ENCODE assay signal across 1 cellular context in genomic region chr9:137086531-137087408, GRCh38.
TF ChIP-seq lines count a peak whose summit lies in the region.

Gene MAN1B1, plus strand, starts transcription at chr9:137086985. Its CDS starts 15 bp downstream, at chr9:137087000.

TF ChIP-seq in HepG2, 621 proteins besides CTCF, POLR2A, EP300 and RAD21 (continued from another document and continues in another):
- TF ChIP-seq CCAR2 (optimal IDR thresholded peaks at IDR 0.05; ENCODE audit: low read depth, low read length) (no peak), THAP9 (CRISPR knock-in tag; IDR thresholded peaks at IDR 0.05; ENCODE audit: borderline replicate concordance) (no peak), ATM (IDR thresholded peaks at IDR 0.05; ENCODE audit: borderline replicate concordance) (no peak), ZBTB39 (CRISPR knock-in tag; IDR thresholded peaks at IDR 0.05) (peak; percentile 35; the same call in 1 of the 2 replicates), MXD4 (CRISPR knock-in tag; IDR thresholded peaks at IDR 0.05) (peak; percentile 99), NR2C2 (CRISPR knock-in tag; IDR thresholded peaks at IDR 0.05; ENCODE audit: borderline replicate concordance) (peak; percentile 50; the same call in 1 of the 2 replicates), SNAPC2 (CRISPR knock-in tag; IDR thresholded peaks at IDR 0.05) (no peak), ZNF839 (CRISPR knock-in tag; IDR thresholded peaks at IDR 0.05; ENCODE audit: borderline replicate concordance) (no peak), KDM2A (CRISPR knock-in tag; IDR thresholded peaks at IDR 0.05; ENCODE audit: borderline replicate concordance, low read depth) (peak; percentile 72), ZNF280B (CRISPR knock-in tag; IDR thresholded peaks at IDR 0.05; ENCODE audit: borderline replicate concordance) (no peak), ZNF746 (CRISPR knock-in tag; IDR thresholded peaks at IDR 0.05) (no peak; the same call in 1 of the 2 replicates), UBTF (CRISPR knock-in tag; IDR thresholded peaks at IDR 0.05) (peak; percentile 86), ZNF232 (CRISPR knock-in tag; IDR thresholded peaks at IDR 0.05; ENCODE audit: borderline replicate concordance) (peak; percentile 14; the same call in 1 of the 2 replicates), TRAFD1 (CRISPR knock-in tag; IDR thresholded peaks at IDR 0.05; ENCODE audit: borderline replicate concordance) (no peak; the same call in 1 of the 2 replicates), ZSCAN30 (CRISPR knock-in tag; IDR thresholded peaks at IDR 0.05) (no peak), ZNF350 (CRISPR knock-in tag; IDR thresholded peaks at IDR 0.05; ENCODE audit: borderline replicate concordance, low read depth) (peak; percentile 54; the same call in 1 of the 2 replicates), ZNF574 (CRISPR knock-in tag; IDR thresholded peaks at IDR 0.05) (peak; percentile 60; the same call in 1 of the 2 replicates), ARNTL (CRISPR knock-in tag; IDR thresholded peaks at IDR 0.05) (peak; percentile 92), PTBP1 (IDR thresholded peaks at IDR 0.05; ENCODE audit: low read depth, low read length, poor library complexity, severe bottlenecking) (no peak), HMGA1 (CRISPR knock-in tag; conservative IDR thresholded peaks at IDR 0.05) (no peak), ZNF556 (CRISPR knock-in tag; IDR thresholded peaks at IDR 0.05; ENCODE audit: borderline replicate concordance) (no peak), AHR (CRISPR knock-in tag; IDR thresholded peaks at IDR 0.05) (no peak), ATAD3A (CRISPR knock-in tag; IDR thresholded peaks at IDR 0.05) (no peak), RXRA (CRISPR knock-in tag; IDR thresholded peaks at IDR 0.05) (no peak; the same call in 1 of the 2 replicates), ZNF430 (CRISPR knock-in tag; IDR thresholded peaks at IDR 0.05) (peak; percentile 68; the same call in 1 of the 2 replicates), PHF5A (CRISPR knock-in tag; IDR thresholded peaks at IDR 0.05; ENCODE audit: low read depth, unreplicated experiment) (no peak), ARID4A (CRISPR knock-in tag; IDR thresholded peaks at IDR 0.05; ENCODE audit: borderline replicate concordance) (peak; percentile 93)
